In genomic region chr1:195903203-195903602, GRCh38 we compare ENCODE assay signal across 23 cellular contexts.
"Had no signal": no experiment of that assay in that cellular context is flagged by ENCODE, and none has a peak within 500 bp of the region (broad histone marks: within the 10 kb centered on the region; RNA-seq: fewer than 3 reads in every experiment).

No MANE protein-coding gene starts in this region.

- H3K9me3 ChIP-seq: esophagus muscularis mucosa, gastrocnemius medialis, heart right ventricle, left lung, lower lobe of right lung had no signal

- ATAC-seq: gastrocnemius medialis; heart right ventricle; left cardiac atrium; left lung; left ventricle myocardium superior; lower lobe of right lung; naive thymus-derived CD4-positive, alpha-beta T cell had no signal

- H3K36me3 ChIP-seq: esophagus muscularis mucosa, gastrocnemius medialis, heart right ventricle, left lung, lower lobe of right lung had no signal

- H3K27me3 ChIP-seq: dorsolateral prefrontal cortex, esophagus muscularis mucosa, gastrocnemius medialis, heart right ventricle, left lung had no signal

- H3K4me1 ChIP-seq: gastrocnemius medialis, left lung, lower lobe of right lung had no signal

- H3K27ac ChIP-seq: coronary artery, dorsolateral prefrontal cortex, esophagus muscularis mucosa, gastrocnemius medialis, heart right ventricle, left lung, lower lobe of right lung had no signal

- H3K4me3 ChIP-seq: coronary artery, dorsolateral prefrontal cortex, esophagus muscularis mucosa, gastrocnemius medialis, left lung, lower lobe of right lung had no signal

- FAIRE-seq: colon, endothelial cell of umbilical vein, islet of Langerhans, keratinocyte had no signal

- DNase-seq: dermis blood vessel endothelial cell; dorsolateral prefrontal cortex; effector CD4-positive, alpha-beta T cell; effector memory CD4-positive, alpha-beta T cell; foreskin melanocyte; gastrocnemius medialis; glutamatergic neuron; head of caudate nucleus; heart right ventricle; hippocampal formation; left cardiac atrium; left lung; left ventricle myocardium superior; lower lobe of right lung; mesenchymal stem cell; midbrain; naive thymus-derived CD4-positive, alpha-beta T cell had no signal
